14 cellular contexts compared by ENCODE assay signal in genomic region chr2:204026294-204026693, GRCh38.
A peak's percentile ranks its signal among the peaks of the same experiment; 100 is the strongest.
DNase-seq lines count a peak whose midpoint lies in the region; ATAC-seq and TF ChIP-seq lines count a peak whose summit lies in the region.
"Had no signal": no experiment of that assay in that cellular context is flagged by ENCODE, and none has a peak within 500 bp of the region (broad histone marks: within the 10 kb centered on the region; RNA-seq: fewer than 3 reads in every experiment).

No MANE protein-coding gene starts in this region.

- CTCF ChIA-PET in activated CD4-positive, alpha-beta T cell treated with anti-CD3 and anti-CD28 coated beads, Interleukin-2, amount 10 ng/mL, durations not matched to agents 7 days and 5 days (lab: Charles Lee) = interaction anchor here (1.0 kb wide), 1 partner anchor 39 kb away, joined by 3 read pairs; no protein-coding TSS in a partner anchor

- no peaks in the 10 kb centered on the region for H3K9me3 Mint-ChIP-seq in activated CD4-positive, alpha-beta T cell treated with anti-CD3 and anti-CD28 coated beads, Interleukin-2, amount 10 ng/mL, durations not matched to agents 7 days and 5 days
- H3K9me3 Mint-ChIP-seq in activated naive CD4-positive, alpha-beta T cell treated with anti-CD3 and anti-CD28 coated beads, Interleukin-2, amount 50 U/mL, for 72 hours = peaks cover 4 to 14% of the 10 kb centered on the region in 2 donors
- no peaks in the 10 kb centered on the region for H3K9me3 Mint-ChIP-seq in neural crest cell
- H3K9me3 Mint-ChIP-seq: memory B cell had no signal

- no peaks in the 10 kb centered on the region for H3K27me3 Mint-ChIP-seq in activated CD4-positive, alpha-beta T cell treated with anti-CD3 and anti-CD28 coated beads, Interleukin-2, amount 10 ng/mL, durations not matched to agents 7 days and 5 days
- H3K27me3 Mint-ChIP-seq in neural crest cell (ENCODE audit: low read depth) = no peaks in the 10 kb centered on the region

- POLR2A ChIA-PET in activated CD4-positive, alpha-beta T cell treated with anti-CD3 and anti-CD28 coated beads, Interleukin-2, amount 10 ng/mL, durations not matched to agents 7 days and 5 days (lab: Charles Lee) = interaction anchor here (0.5 kb wide), 1 partner anchor 1945 kb away, joined by 3 read pairs; no protein-coding TSS in a partner anchor

- no peak for DNase-seq in activated CD4-positive, alpha-beta T cell treated with anti-CD3 and anti-CD28 coated beads, Interleukin-2, amount 10 ng/mL, durations not matched to agents 7 days and 5 days
- DNase-seq in activated CD4-positive, alpha-beta T cell treated with anti-CD3 and anti-CD28 coated beads, Interleukin-2, amount 50 U/mL, for 4 hours = no peak
- DNase-seq in HFF-Myc (ENCODE audit: extremely low read depth, low read depth) = no peak
- DNase-seq in activated naive CD4-positive, alpha-beta T cell treated with anti-CD3 and anti-CD28 coated beads, Interleukin-2, amount 50 U/mL, for 72 hours (ENCODE audit: low spot score in 2 of 2) = no peak
- DNase-seq in neural crest cell (ENCODE audit: low read depth, low spot score) = no peak
- no peak for DNase-seq in occipital lobe (lab: John Stamatoyannopoulos, UW)
- no peak for DNase-seq in 8988T
- DNase-seq: activated gamma-delta T cell treated with Interleukin-2 at 50 U/mL for 16 hours; head of caudate nucleus; NK-92 treated with Interleukin-12 subunit alpha and Interleukin-12 subunit beta, amount 100 ng/mL, for 24 hours; transverse colon had no signal

- no peak for ATAC-seq in activated naive CD4-positive, alpha-beta T cell treated with anti-CD3 and anti-CD28 coated beads, Interleukin-2, amount 50 U/mL, for 72 hours
- no peak for ATAC-seq in HG02970 (IDR thresholded peaks at IDR 0.05; ENCODE audit: low FRiP score, unreplicated experiment)

- peak; percentile 50 for TF ChIP-seq CTCF in HFF-Myc (IDR thresholded peaks at IDR 0.05; ENCODE audit: low read depth, low read length, missing control alignments)
- TF ChIP-seq CTCF in neural crest cell (conservative IDR thresholded peaks at IDR 0.05) = peak; percentile 34

- H3K4me3 ChIP-seq in HFF-Myc (replicated peaks; ENCODE audit: low read depth, low read length) = no peak overlapping the region
- H3K4me3 ChIP-seq: transverse colon had no signal

- H3K4me3 Mint-ChIP-seq in activated CD4-positive, alpha-beta T cell treated with anti-CD3 and anti-CD28 coated beads, Interleukin-2, amount 10 ng/mL, durations not matched to agents 7 days and 5 days = no peak overlapping the region
- no peak overlapping the region for H3K4me3 Mint-ChIP-seq in neural crest cell
- H3K4me3 Mint-ChIP-seq: B cell, memory B cell had no signal

- H3K36me3 Mint-ChIP-seq in activated CD4-positive, alpha-beta T cell treated with anti-CD3 and anti-CD28 coated beads, Interleukin-2, amount 10 ng/mL, durations not matched to agents 7 days and 5 days (ENCODE audit: low read depth) = peaks cover 11% of the 10 kb centered on the region
- H3K36me3 Mint-ChIP-seq in activated naive CD4-positive, alpha-beta T cell treated with anti-CD3 and anti-CD28 coated beads, Interleukin-2, amount 50 U/mL, for 72 hours = peaks cover 0 to 21% of the 10 kb centered on the region in 2 donors
- no peaks in the 10 kb centered on the region for H3K36me3 Mint-ChIP-seq in neural crest cell (ENCODE audit: low read depth)
- H3K36me3 Mint-ChIP-seq: memory B cell had no signal

- H3K27ac Mint-ChIP-seq in activated CD4-positive, alpha-beta T cell treated with anti-CD3 and anti-CD28 coated beads, Interleukin-2, amount 10 ng/mL, durations not matched to agents 7 days and 5 days = peak overlapping the region; percentile 68
- H3K27ac Mint-ChIP-seq in activated naive CD4-positive, alpha-beta T cell treated with anti-CD3 and anti-CD28 coated beads, Interleukin-2, amount 50 U/mL, for 72 hours = peak overlapping the region; percentile 82 to 89
- H3K27ac Mint-ChIP-seq in neural crest cell (ENCODE audit: unreplicated experiment) = peak overlapping the region; percentile 24
- H3K27ac Mint-ChIP-seq: B cell, memory B cell had no signal

- H3K4me1 Mint-ChIP-seq in activated CD4-positive, alpha-beta T cell treated with anti-CD3 and anti-CD28 coated beads, Interleukin-2, amount 10 ng/mL, durations not matched to agents 7 days and 5 days = peaks cover 48% of the 10 kb centered on the region
- peaks cover 23% of the 10 kb centered on the region for H3K4me1 Mint-ChIP-seq in neural crest cell

Comparison
In these comparisons a context has a peak if more than half of its experiments do, and no peak if none do; other contexts are left out.
1. H3K27ac Mint-ChIP-seq: peak in every context shown above with its lines; median percentile 86 in activated naive CD4-positive, alpha-beta T cell treated with anti-CD3 and anti-CD28 coated beads, Interleukin-2, amount 50 U/mL, for 72 hours; 68 in activated CD4-positive, alpha-beta T cell treated with anti-CD3 and anti-CD28 coated beads, Interleukin-2, amount 10 ng/mL, durations not matched to agents 7 days and 5 days; 24 in neural crest cell.